Comparison of ENCODE assay signal across 23 cellular contexts in the genomic region with DNA sequence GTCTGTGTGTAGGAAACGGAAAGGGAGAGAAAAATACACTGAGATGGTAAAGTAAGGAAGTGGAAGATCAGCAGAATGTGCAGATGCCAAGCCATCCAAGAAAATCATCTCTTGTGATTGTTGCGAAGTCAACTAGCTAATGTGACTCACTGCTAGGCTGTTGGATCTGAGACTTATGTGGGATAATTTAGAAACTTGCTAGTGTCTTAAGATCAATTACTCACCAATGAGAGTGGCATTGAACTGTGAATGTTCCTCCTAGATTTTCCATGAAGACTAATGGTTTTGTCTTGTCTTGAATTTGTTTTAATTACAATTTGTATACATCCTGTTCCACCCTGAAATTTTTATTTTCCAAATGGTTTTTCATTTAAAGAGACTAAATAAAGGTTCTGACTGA.
A peak's percentile ranks its signal among the peaks of the same experiment; 100 is the strongest.
DNase-seq lines count a peak whose midpoint lies in the region; ATAC-seq and TF ChIP-seq lines count a peak whose summit lies in the region.
"Had no signal": no experiment of that assay in that cellular context is flagged by ENCODE, and none has a peak within 500 bp of the region (broad histone marks: within the 10 kb centered on the region; RNA-seq: fewer than 3 reads in every experiment).

No MANE protein-coding gene starts in this region.

- H3K4me3 Mint-ChIP-seq in MCF 10A (ENCODE audit: unreplicated experiment): no peak overlapping the region
- H3K4me3 Mint-ChIP-seq: CD8-positive, alpha-beta memory T cell had no signal

- H3K27me3 Mint-ChIP-seq in MCF 10A (ENCODE audit: insufficient read depth, unreplicated experiment): no peaks in the 10 kb centered on the region
- H3K27me3 Mint-ChIP-seq: CD8-positive, alpha-beta memory T cell had no signal

- 59 to 74% methylated on average over 2 of the region's 2 CpGs for WGBS in esophagus squamous epithelium, 2 donors

- H3K4me1 ChIP-seq in breast epithelium (no peaks in the 10 kb centered on the region), esophagus squamous epithelium (no peaks in the 10 kb centered on the region)

- no peak for TF ChIP-seq POLR2A in breast epithelium (IDR thresholded peaks at IDR 0.05)
- no peak for TF ChIP-seq POLR2A in esophagus squamous epithelium (IDR thresholded peaks at IDR 0.05)

- no peak overlapping the region for H3K27ac Mint-ChIP-seq in MCF 10A (ENCODE audit: low read depth, unreplicated experiment)
- H3K27ac Mint-ChIP-seq: CD8-positive, alpha-beta memory T cell had no signal

- H3K9me3 ChIP-seq in breast epithelium (no peaks in the 10 kb centered on the region), esophagus squamous epithelium (no peaks in the 10 kb centered on the region)

- no peak for ATAC-seq in GM21447 (IDR thresholded peaks at IDR 0.05; ENCODE audit: unreplicated experiment)

- no TSS peak for BruUV-seq in MCF 10A (replicated peaks; lab: Mats Ljungman, UMichigan)

- H3K4me3 ChIP-seq in breast epithelium (no peak overlapping the region), epithelial cell of proximal tubule (ENCODE audit: low read depth, low read length) (no peak overlapping the region), esophagus squamous epithelium (no peak overlapping the region)
- H3K4me3 ChIP-seq: PC-9 had no signal

- H3K27me3 ChIP-seq in breast epithelium (no peaks in the 10 kb centered on the region), esophagus squamous epithelium (no peaks in the 10 kb centered on the region)

- CTCF ChIA-PET in MCF 10A (lab: Yijun Ruan, JAX): interaction anchor here (1.0 kb wide), 1 partner anchor 29 kb away, joined by 3 read pairs; no protein-coding TSS in a partner anchor

- TF ChIP-seq CTCF in MCF 10A (IDR thresholded peaks at IDR 0.05; ENCODE audit: unreplicated experiment) (no peak), breast epithelium (IDR thresholded peaks at IDR 0.05) (no peak), epithelial cell of proximal tubule (conservative IDR thresholded peaks at IDR 0.05; ENCODE audit: low read depth, low read length) (no peak), esophagus squamous epithelium (IDR thresholded peaks at IDR 0.05) (no peak)

- intact Hi-C loops in MCF 10A (cut with micrococcal nuclease) (no loop called here), breast epithelium (cut with DNase I; ENCODE audit: low total_unique reads) (no loop called here), esophagus squamous epithelium (cut with DNase I) (no loop called here)

- DNase-seq in MCF 10A (ENCODE audit: unreplicated experiment) (peak; percentile 6), breast epithelium (ENCODE audit: low spot score in 2 of 2) (no peak), epithelial cell of proximal tubule (ENCODE audit: low read depth) (peak; percentile 83), iris pigment epithelial cell (ENCODE audit: low read depth) (peak; percentile 18), superior temporal gyrus (ENCODE audit: extremely low spot score) (peak; percentile 57), esophagus squamous epithelium (lab: John Stamatoyannopoulos, UW) (no peak)
- no peak for DNase-seq in stimulated activated CD4-positive, alpha-beta T cell treated with anti-CD3 and anti-CD28 coated beads, Interleukin-2, amount 100 ng/mL, for 48 hours
- DNase-seq: 8988T; Calu3; CD8-positive, alpha-beta memory T cell; DMS153; H7; Kasumi-1; MM.1S; NCI-H1092 treated with DMSO at 0.1 percent for 48 hours; NCI-H146; NCI-H2029; NCI-H226; NCI-H510A treated with DMSO at 0.1 percent for 48 hours; NCI-H748 treated with DMSO at 0.1 percent for 48 hours; PC-9 had no signal

- no peak overlapping the region for H3K27ac ChIP-seq in breast epithelium
- no peak overlapping the region for H3K27ac ChIP-seq in esophagus squamous epithelium
- H3K27ac ChIP-seq: C4-2B, PC-9 had no signal

- peaks cover 5% of the 10 kb centered on the region for H3K4me1 Mint-ChIP-seq in MCF 10A (ENCODE audit: insufficient read depth, unreplicated experiment)
- H3K4me1 Mint-ChIP-seq: CD8-positive, alpha-beta memory T cell had no signal

- no peaks in the 10 kb centered on the region for H3K36me3 ChIP-seq in breast epithelium
- H3K36me3 ChIP-seq in esophagus squamous epithelium: no peaks in the 10 kb centered on the region

- no peaks in the 10 kb centered on the region for H3K36me3 Mint-ChIP-seq in MCF 10A (ENCODE audit: insufficient read depth, unreplicated experiment)
- H3K36me3 Mint-ChIP-seq: CD8-positive, alpha-beta memory T cell had no signal

- H3K9me3 Mint-ChIP-seq in MCF 10A (ENCODE audit: unreplicated experiment): no peaks in the 10 kb centered on the region

- POLR2A ChIA-PET in MCF 10A (lab: Yijun Ruan, JAX): interaction anchor here (1.3 kb wide), 1 partner anchor 11 kb away, joined by 4 read pairs; no protein-coding TSS in a partner anchor

Comparison
In these comparisons a context has a peak if more than half of its experiments do, and no peak if none do; other contexts are left out.
1. DNase-seq: peak in MCF 10A (single experiment), epithelial cell of proximal tubule (single experiment), iris pigment epithelial cell (single experiment) and superior temporal gyrus (single experiment); none in breast epithelium (0 of 2), stimulated activated CD4-positive, alpha-beta T cell treated with anti-CD3 and anti-CD28 coated beads, Interleukin-2, amount 100 ng/mL, for 48 hours (0 of 2) and esophagus squamous epithelium (single experiment).